7 cellular contexts compared by ENCODE assay signal in genomic region chr3:151210676-151211381, GRCh38. TPM values are rescaled to one million over a fixed set of nuclear protein-coding genes. Genes with fewer than 3 reads are reported as not detected.
DNase-seq lines count a peak whose midpoint lies in the region; ATAC-seq, FAIRE-seq and TF ChIP-seq lines count a peak whose summit lies in the region.

No MANE protein-coding gene starts in this region.

- H3K4me3 Mint-ChIP-seq in HFFc6 = no peak overlapping the region
- H3K4me3 Mint-ChIP-seq in endodermal cell = no peak overlapping the region

- H4K20me1 ChIP-seq in SK-N-SH (ENCODE audit: insufficient read depth) = no peaks in the 10 kb centered on the region

- 48% methylated on average over 4 of the region's 4 CpGs for WGBS in SK-N-SH (ENCODE audit: low lambda C conversion rate)
- WGBS in right lobe of liver (ENCODE audit: insufficient coverage, low coverage, low lambda C conversion rate, missing lambda C conversion rate) = 15% methylated on average over 3 of the region's 4 CpGs
- 77 to 84% methylated on average over 3 to 4 of the region's 4 CpGs for WGBS in endodermal cell (ENCODE audit: insufficient coverage in 1 of 2, insufficient read length in 1 of 2), 2 experiments

- H3K27me3 ChIP-seq in SK-N-SH (ENCODE audit: insufficient read depth) (no peaks in the 10 kb centered on the region), right lobe of liver (no peaks in the 10 kb centered on the region), endodermal cell (ENCODE audit: control insufficient read depth, insufficient read depth, low read length, poor library complexity, severe bottlenecking) (no peaks in the 10 kb centered on the region)

- CTCF ChIA-PET in SK-N-SH (lab: Yijun Ruan, JAX) = interaction anchor here (1.0 to 1.6 kb wide), 3 partner anchors 16 to 42 kb away, joined by 3 to 4 read pairs (median 4); no protein-coding TSS in a partner anchor

- TF ChIP-seq CTCF in HFFc6 (IDR thresholded peaks at IDR 0.05) (peak; percentile 54), SK-N-SH (IDR thresholded peaks at IDR 0.05) (peak; percentile 30; the same call in 1 of the 2 replicates), right lobe of liver (IDR thresholded peaks at IDR 0.05) (peak; percentile 19 to 42 (median 35)), endodermal cell (conservative IDR thresholded peaks at IDR 0.05) (no peak)

- intact Hi-C loops in right lobe of liver (cut with DNase I) = no loop called here

- TF ChIP-seq RAD21 in SK-N-SH (IDR thresholded peaks at IDR 0.05; ENCODE audit: low read length) = no peak

- TF ChIP-seq POLR2A in GM18505 (IDR thresholded peaks at IDR 0.05; ENCODE audit: borderline replicate concordance, extremely low read depth, insufficient read depth, insufficient read length) (no peak), right lobe of liver (IDR thresholded peaks at IDR 0.05) (no peak)

- no peak overlapping the region for H3K9ac ChIP-seq in SK-N-SH
- no peak overlapping the region for H3K9ac ChIP-seq in endodermal cell (ENCODE audit: extremely low read depth, low read length, poor library complexity, severe bottlenecking)

- H3K9me3 ChIP-seq in SK-N-SH (no peaks in the 10 kb centered on the region), right lobe of liver (no peaks in the 10 kb centered on the region), endodermal cell (ENCODE audit: control insufficient read depth, low read length) (no peaks in the 10 kb centered on the region)

- H3K27ac Mint-ChIP-seq in HFFc6 = no peak overlapping the region
- H3K27ac Mint-ChIP-seq in endodermal cell = no peak overlapping the region

- ATAC-seq in GM18505 (IDR thresholded peaks at IDR 0.05; ENCODE audit: unreplicated experiment) = peak; percentile 84
- peak; percentile 93 to 98 (median 98) for ATAC-seq in right lobe of liver

- FAIRE-seq in HTR-8/SVneo (lab: Jason Lieb, UNC) = no peak

- H3F3A ChIP-seq in SK-N-SH (replicated peaks; ENCODE audit: insufficient read depth) = peaks cover 4% of the 10 kb centered on the region

- H3K4me1 ChIP-seq in SK-N-SH (ENCODE audit: control insufficient read depth in 1 of 2, insufficient read depth in 2 of 2, low read depth in 1 of 2, low read length in 1 of 2) (peaks cover 0 to 3% of the 10 kb centered on the region in 2 experiments; a peak in 2 of 4 replicates), right lobe of liver (peaks cover 0 to 11% (median 0%) of the 10 kb centered on the region in 4 donors), endodermal cell (ENCODE audit: control insufficient read depth, insufficient read depth, low read length) (no peaks in the 10 kb centered on the region)

- TF ChIP-seq EP300 in SK-N-SH (IDR thresholded peaks at IDR 0.05; ENCODE audit: borderline replicate concordance in 1 of 2, low read depth in 1 of 2, low read length in 1 of 2) = no peak

- H3K4me3 ChIP-seq in SK-N-SH (ENCODE audit: low read depth in 2 of 2, low read length in 1 of 2) (no peak overlapping the region), right lobe of liver (peak overlapping the region; percentile 24 to 51 (median 42)), endodermal cell (ENCODE audit: low read length) (no peak overlapping the region)

- H3K9me3 Mint-ChIP-seq in HFFc6 (no peaks in the 10 kb centered on the region), endodermal cell (no peaks in the 10 kb centered on the region)

- H3K36me3 ChIP-seq in SK-N-SH (replicated peaks in 1 of 2; ENCODE audit: control insufficient read depth in 1 of 2, insufficient read depth in 2 of 2, low read length in 1 of 2) (no peaks in the 10 kb centered on the region), right lobe of liver (no peaks in the 10 kb centered on the region), endodermal cell (ENCODE audit: control insufficient read depth, insufficient read depth, low read length) (no peaks in the 10 kb centered on the region)

- H3K9me2 ChIP-seq in SK-N-SH = no peaks in the 10 kb centered on the region

- no peak for DNase-seq in HFFc6
- DNase-seq in SK-N-SH = no peak
- DNase-seq in right lobe of liver = peak in 2 of 3 donors; percentile 30 to 68
- DNase-seq in activated effector memory CD4-positive, alpha-beta T cell treated with anti-CD3 and anti-CD28 coated beads, Interleukin-2, amount 50 U/mL, for 16 hours = no peak
- DNase-seq in HTR-8/SVneo (ENCODE audit: insufficient read length, low spot score) = no peak
- DNase-seq in endodermal cell = no peak

- no peaks in the 10 kb centered on the region for H3K79me2 ChIP-seq in SK-N-SH (ENCODE audit: insufficient read depth)

- H2AFZ ChIP-seq in SK-N-SH (ENCODE audit: low read depth) = no peak overlapping the region

- POLR2A ChIA-PET in SK-N-SH (lab: Yijun Ruan, JAX) = no interaction called here

- peaks cover 20% of the 10 kb centered on the region for H3K4me1 Mint-ChIP-seq in HFFc6 (ENCODE audit: low read depth)
- H3K4me1 Mint-ChIP-seq in endodermal cell = peaks cover 7% of the 10 kb centered on the region

- H3K27ac ChIP-seq in SK-N-SH (ENCODE audit: low read depth in 2 of 2, low read length in 1 of 2) (no peak overlapping the region), right lobe of liver (peak overlapping the region; percentile 19 to 76 (median 57)), endodermal cell (ENCODE audit: low read depth, low read length) (no peak overlapping the region)

- no peak overlapping the region for H3K4me2 ChIP-seq in SK-N-SH

- H3K36me3 Mint-ChIP-seq in HFFc6 (ENCODE audit: low read depth) = no peaks in the 10 kb centered on the region
- H3K36me3 Mint-ChIP-seq in endodermal cell (ENCODE audit: low read depth) = no peaks in the 10 kb centered on the region

- H3K27me3 Mint-ChIP-seq in HFFc6 (ENCODE audit: insufficient read depth) (no peaks in the 10 kb centered on the region; the same call in 1 of the 2 replicates), endodermal cell (ENCODE audit: insufficient read depth) (no peaks in the 10 kb centered on the region)

TF ChIP-seq in SK-N-SH, 30 proteins besides CTCF, POLR2A, EP300 and RAD21 (continues in another document):
- TF ChIP-seq RCOR1 (IDR thresholded peaks at IDR 0.05; ENCODE audit: low read length) (no peak), MAX (IDR thresholded peaks at IDR 0.05; ENCODE audit: low read depth) (no peak), IRF3 (IDR thresholded peaks at IDR 0.05; ENCODE audit: low read depth, low read length) (no peak), USF2 (IDR thresholded peaks at IDR 0.05; ENCODE audit: borderline replicate concordance, low read depth, low read length) (no peak), TAF1 (IDR thresholded peaks at IDR 0.05; ENCODE audit: borderline replicate concordance, low read depth, low read length) (no peak), NFIC (IDR thresholded peaks at IDR 0.05; ENCODE audit: borderline replicate concordance) (no peak), MEF2A (IDR thresholded peaks at IDR 0.05; ENCODE audit: borderline replicate concordance, low read depth) (no peak), PBX3 (IDR thresholded peaks at IDR 0.05) (no peak), YY1 (IDR thresholded peaks at IDR 0.05; ENCODE audit: low read depth) (no peak), SMC3 (IDR thresholded peaks at IDR 0.05; ENCODE audit: low read depth, low read length) (no peak), POLR2AphosphoS5 (IDR thresholded peaks at IDR 0.05; ENCODE audit: low read depth, low read length) (no peak)

RNA-seq across cellular contexts. Expression of gene GPR171, which starts 7.8 kb away (rescaled TPM):
- not detected for total RNA-seq in HFFc6 (2021; fragmentation: NEBNext Ultra II Directional; extraction: Animal tissue kit (Norgen Biotek cat#: 25700))
- polyA plus RNA-seq in SK-N-SH (2012; rRNA removed) = not detected in 2 replicates
- polyA plus RNA-seq in SK-N-SH (2012; cell fraction: cytosol; rRNA removed) = not detected in 2 replicates
- polyA plus RNA-seq in SK-N-SH (2012; cell fraction: nucleus; rRNA removed) = not detected in 2 replicates
- total RNA-seq in right lobe of liver (under 1 TPM in 4 of 6 experiments, not detected in 2; 0.22 to 0.99 (median 0.27) TPM), endodermal cell (not detected)
- polyA plus RNA-seq in endodermal cell (2013, experiment 1 of 2) = not detected
- polyA plus RNA-seq in endodermal cell (2013, experiment 2 of 2) = not detected

Comparison
In these comparisons a context has a peak if more than half of its experiments do, and no peak if none do; other contexts are left out.
1. DNase-seq: peak in right lobe of liver (2 of 3); none in HFFc6 (single experiment), SK-N-SH (single experiment), activated effector memory CD4-positive, alpha-beta T cell treated with anti-CD3 and anti-CD28 coated beads, Interleukin-2, amount 50 U/mL, for 16 hours (single experiment), HTR-8/SVneo (single experiment) and endodermal cell (single experiment).
2. H3K27ac ChIP-seq: peak in right lobe of liver (3 of 3); none in SK-N-SH (0 of 2) and endodermal cell (single experiment).
3. H3K4me3 ChIP-seq: peak in right lobe of liver (3 of 3); none in SK-N-SH (0 of 2) and endodermal cell (single experiment).